Comparison of ENCODE assay signal across 8 cellular contexts in genomic region chr7:112938895-112939588, GRCh38.
DNase-seq lines count a peak whose midpoint lies in the region; ATAC-seq lines count a peak whose summit lies in the region.

No MANE protein-coding gene starts in this region.

- H3K4me3 ChIP-seq in muscle layer of duodenum (ENCODE audit: low read depth in 1 of 2, low read length in 2 of 2), result peak overlapping the region; percentile 76 to 95

- no peaks in the 10 kb centered on the region for H3K36me3 ChIP-seq in muscle layer of duodenum (ENCODE audit: control insufficient read depth in 1 of 2, insufficient read depth in 2 of 2, low read length in 2 of 2)

- peaks cover 5 to 24% of the 10 kb centered on the region in 2 donors for H3K4me1 ChIP-seq in muscle layer of duodenum (ENCODE audit: control insufficient read depth in 1 of 2, insufficient read depth in 2 of 2, low read length in 2 of 2)

- ATAC-seq in GM19328 (IDR thresholded peaks at IDR 0.05; ENCODE audit: unreplicated experiment) (peak; percentile 0), HG03097 (IDR thresholded peaks at IDR 0.05; ENCODE audit: low FRiP score, unreplicated experiment) (no peak)

- H3K9me3 ChIP-seq in muscle layer of duodenum (ENCODE audit: control insufficient read depth in 1 of 2, low read length in 2 of 2), result no peaks in the 10 kb centered on the region

- H3K27ac ChIP-seq in muscle layer of duodenum (ENCODE audit: low read length), result peak overlapping the region; percentile 14
- peak overlapping the region; percentile 76 for H3K27ac ChIP-seq in substantia nigra (ENCODE audit: low read depth, low read length, poor library complexity, severe bottlenecking)

- no peaks in the 10 kb centered on the region for H3K27me3 ChIP-seq in muscle layer of duodenum (ENCODE audit: low read depth, low read length)

- DNase-seq in AG08395 (ENCODE audit: low spot score), result peak; percentile 18
- DNase-seq in M059J (ENCODE audit: low read depth), result peak; percentile 54
- DNase-seq in activated T-cell treated with anti-CD3 and anti-CD28 coated beads for 48 hours (ENCODE audit: low read depth), result peak; percentile 29
- DNase-seq in fibroblast of gingiva (ENCODE audit: low read depth), result peak; percentile 6
- DNase-seq in substantia nigra (lab: John Stamatoyannopoulos, UW), result peak in 28 of 49 donors; percentile 13 to 64 (median 36)
